11 cellular contexts compared by ENCODE assay signal in the genomic region with DNA sequence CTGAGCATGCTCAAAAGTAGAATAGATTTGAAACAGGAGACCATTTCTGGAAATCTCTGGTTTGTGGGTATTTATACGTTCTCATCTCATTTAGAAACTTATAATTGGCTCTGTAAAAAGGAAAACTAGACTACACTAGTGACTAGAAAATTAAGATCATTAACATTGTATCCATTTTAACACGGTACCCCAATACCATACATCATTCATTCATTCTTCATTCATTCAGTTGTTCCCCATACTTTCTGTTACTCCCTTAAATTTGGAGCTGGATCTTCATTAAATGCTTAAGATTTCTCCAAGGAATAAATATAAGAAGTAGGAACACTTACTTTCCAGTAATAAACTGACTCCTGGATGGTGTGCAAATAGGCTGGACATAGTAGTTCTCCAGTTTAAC. TPM values are rescaled to one million over a fixed set of nuclear protein-coding genes. Genes with fewer than 3 reads are reported as not detected.
DNase-seq lines count a peak whose midpoint lies in the region; ATAC-seq, FAIRE-seq and TF ChIP-seq lines count a peak whose summit lies in the region.
"Had no signal": no experiment of that assay in that cellular context is flagged by ENCODE, and none has a peak within 500 bp of the region (broad histone marks: within the 10 kb centered on the region; RNA-seq: fewer than 3 reads in every experiment).

No MANE protein-coding gene starts in this region.

- peaks cover 81% of the 10 kb centered on the region for H3K79me2 ChIP-seq in astrocyte (ENCODE audit: insufficient read depth, low read length)

- H3K4me3 Mint-ChIP-seq in Calu3 (ENCODE audit: low read depth, unreplicated experiment) (peak overlapping the region; percentile 76), astrocyte (ENCODE audit: unreplicated experiment) (peak overlapping the region; percentile 99)

- no peaks in the 10 kb centered on the region for H3K27me3 ChIP-seq in astrocyte (ENCODE audit: insufficient read depth, low read length)
- H3K27me3 ChIP-seq in foreskin keratinocyte: no peaks in the 10 kb centered on the region
- peaks cover 0 to 19% (median 3%) of the 10 kb centered on the region in 3 donors for H3K27me3 ChIP-seq in psoas muscle (ENCODE audit: insufficient read depth in 3 of 3, low read length in 2 of 3)

- H3K36me3 Mint-ChIP-seq in Calu3 (ENCODE audit: insufficient read depth, unreplicated experiment): peaks cover 36% of the 10 kb centered on the region
- H3K36me3 Mint-ChIP-seq in astrocyte (ENCODE audit: low read depth, unreplicated experiment): peaks cover 6% of the 10 kb centered on the region

- peak overlapping the region; percentile 91 for H3K27ac ChIP-seq in astrocyte (ENCODE audit: low read depth, low read length)
- peak overlapping the region; percentile 52 for H3K27ac ChIP-seq in foreskin keratinocyte
- no peak overlapping the region for H3K27ac ChIP-seq in psoas muscle

- intact Hi-C loops in Calu3 (cut with micrococcal nuclease; ENCODE audit: unreplicated experiment): loop anchor here (5.0 kb wide), 1 partner anchor 49 kb away; no protein-coding TSS in a partner anchor
- intact Hi-C loops in psoas muscle (cut with DNase I): no loop called here

- peak overlapping the region; percentile 93 for H3K4me3 ChIP-seq in astrocyte (ENCODE audit: insufficient read depth, low read depth, low read length)
- peak overlapping the region; percentile 69 for H3K4me3 ChIP-seq in psoas muscle

- peaks cover 52% of the 10 kb centered on the region for H4K20me1 ChIP-seq in astrocyte (ENCODE audit: insufficient read depth, low read length)

- H3K9ac ChIP-seq in astrocyte (ENCODE audit: low read length): peak overlapping the region; percentile 96

- no peaks in the 10 kb centered on the region for H3K27me3 Mint-ChIP-seq in Calu3 (ENCODE audit: unreplicated experiment)
- no peaks in the 10 kb centered on the region for H3K27me3 Mint-ChIP-seq in astrocyte (ENCODE audit: low read depth, unreplicated experiment)

- H3K9me3 ChIP-seq in astrocyte (ENCODE audit: insufficient read depth, low read depth, low read length) (no peaks in the 10 kb centered on the region), psoas muscle (no peaks in the 10 kb centered on the region)

- no peak overlapping the region for H2AFZ ChIP-seq in astrocyte (ENCODE audit: low read depth, low read length)

- H3K9me3 Mint-ChIP-seq in Calu3 (ENCODE audit: low read depth, unreplicated experiment): no peaks in the 10 kb centered on the region
- peaks cover 1% of the 10 kb centered on the region for H3K9me3 Mint-ChIP-seq in astrocyte (ENCODE audit: unreplicated experiment)
- H3K9me3 Mint-ChIP-seq: activated naive CD4-positive, alpha-beta T cell treated with anti-CD3 and anti-CD28 coated beads, Interleukin-2, amount 50 U/mL, for 24 hours had no signal

- DNase-seq in Calu3 (no peak), astrocyte (ENCODE audit: low read depth) (no peak), foreskin keratinocyte (no peak), psoas muscle (no peak), NCI-H82 (lab: John Stamatoyannopoulos, UW) (no peak), SKM-1 treated with dmso at 0.1 percent for 144 hours (lab: John Stamatoyannopoulos, UW; ENCODE audit: unreplicated experiment) (no peak), NCI-H526 treated with DMSO at 0.1 percent for 48 hours (lab: John Stamatoyannopoulos, UW) (no peak)
- DNase-seq: activated CD4-positive, CD25-positive, alpha-beta regulatory T cell treated with anti-CD3 and anti-CD28 coated beads, Interleukin-2, amount 50 U/mL, for 72 hours; NCI-H1092 treated with DMSO at 0.1 percent for 48 hours had no signal

- CTCF ChIA-PET in Calu3 (lab: Charles Lee): no interaction called here

- H3K4me1 Mint-ChIP-seq in Calu3 (ENCODE audit: low read depth, unreplicated experiment) (peaks cover 26% of the 10 kb centered on the region), astrocyte (ENCODE audit: low read depth, unreplicated experiment) (peaks cover 31% of the 10 kb centered on the region)

- TSS peak; percentile 36 for BruUV-seq in Calu3 (replicated peaks; lab: Mats Ljungman, UMichigan)

- H3K27ac Mint-ChIP-seq in Calu3 (ENCODE audit: unreplicated experiment): peak overlapping the region; percentile 80
- H3K27ac Mint-ChIP-seq in astrocyte (ENCODE audit: unreplicated experiment): peak overlapping the region; percentile 95
- H3K27ac Mint-ChIP-seq: activated naive CD4-positive, alpha-beta T cell treated with anti-CD3 and anti-CD28 coated beads, Interleukin-2, amount 50 U/mL, for 24 hours had no signal

- peak overlapping the region; percentile 89 for H3K4me2 ChIP-seq in astrocyte (ENCODE audit: low read length)

- no peak for ATAC-seq in foreskin keratinocyte
- no peak for ATAC-seq in psoas muscle
- ATAC-seq in HG03520 (IDR thresholded peaks at IDR 0.05; ENCODE audit: unreplicated experiment): no peak

- FAIRE-seq in astrocyte (lab: Jason Lieb, UNC): peak; percentile 34

- H3K4me1 ChIP-seq in astrocyte (ENCODE audit: insufficient read depth, low read length): no peaks in the 10 kb centered on the region
- peaks cover 24% of the 10 kb centered on the region for H3K4me1 ChIP-seq in foreskin keratinocyte
- H3K4me1 ChIP-seq in psoas muscle: no peaks in the 10 kb centered on the region

- WGBS in psoas muscle, 3 donors: 64 to 80% (median 71%) methylated on average over 2 of the region's 2 CpGs

- H3K36me3 ChIP-seq in astrocyte (ENCODE audit: insufficient read depth, low read length) (no peaks in the 10 kb centered on the region), psoas muscle (ENCODE audit: insufficient read depth in 1 of 2, low read depth in 1 of 2) (no peaks in the 10 kb centered on the region)

- TF ChIP-seq CTCF in Calu3 (IDR thresholded peaks at IDR 0.05; ENCODE audit: unreplicated experiment) (no peak), astrocyte (IDR thresholded peaks at IDR 0.05; ENCODE audit: insufficient read depth, low read depth, low read length) (no peak), foreskin keratinocyte (conservative IDR thresholded peaks at IDR 0.05) (no peak), psoas muscle (IDR thresholded peaks at IDR 0.05) (no peak)

RNA-seq across cellular contexts. Expression of a gene that starts 1.3 kb away (rescaled TPM):
- total RNA-seq in Calu3 (2022) (12.5 and 13.3 TPM in 2 replicates), astrocyte (60.1 and 66.5 TPM in 2 replicates), foreskin keratinocyte (11.1 and 13.9 TPM in 2 replicates), psoas muscle (under 1 TPM; 0.16 to 0.34 (median 0.25) TPM)
- polyA plus RNA-seq in foreskin keratinocyte (2.5 and 3.9 TPM in 2 replicates), psoas muscle (under 1 TPM; 0.03 to 0.35 (median 0.18) TPM)
